Comparison of ENCODE assay signal across 8 cellular contexts in genomic region chr5:156942064-156942463, GRCh38. TPM values are rescaled to one million over a fixed set of nuclear protein-coding genes. Genes with fewer than 3 reads are reported as not detected.
DNase-seq lines count a peak whose midpoint lies in the region; ATAC-seq and TF ChIP-seq lines count a peak whose summit lies in the region.

No MANE protein-coding gene starts in this region.

- H3K9ac ChIP-seq in SK-N-SH, result no peak overlapping the region

- no peaks in the 10 kb centered on the region for H4K20me1 ChIP-seq in SK-N-SH (ENCODE audit: insufficient read depth)

- no peaks in the 10 kb centered on the region for H3K27me3 Mint-ChIP-seq in activated CD8-positive, alpha-beta T cell treated with anti-CD3 and anti-CD28 coated beads, Interleukin-2, amount 10 ng/mL, durations not matched to agents 7 days and 5 days (ENCODE audit: low read depth)

- peaks cover 51% of the 10 kb centered on the region for H3K36me3 Mint-ChIP-seq in activated CD8-positive, alpha-beta T cell treated with anti-CD3 and anti-CD28 coated beads, Interleukin-2, amount 10 ng/mL, durations not matched to agents 7 days and 5 days (ENCODE audit: low read depth)

- H3K9me3 Mint-ChIP-seq in activated CD8-positive, alpha-beta T cell treated with anti-CD3 and anti-CD28 coated beads, Interleukin-2, amount 10 ng/mL, durations not matched to agents 7 days and 5 days (ENCODE audit: insufficient read depth), result peaks cover 15% of the 10 kb centered on the region

- H3K9me3 ChIP-seq in left lung (no peaks in the 10 kb centered on the region), SK-N-SH (no peaks in the 10 kb centered on the region)

- POLR2A ChIA-PET in activated CD8-positive, alpha-beta T cell treated with anti-CD3 and anti-CD28 coated beads, Interleukin-2, amount 10 ng/mL, durations not matched to agents 7 days and 5 days (lab: Charles Lee), result interaction anchor here (1.0 to 2.1 kb wide), 4 partner anchors 14 to 200 kb away, joined by 3 to 9 read pairs (median 4); partner anchors contain the start of genes HAVCR2 and MED7
- POLR2A ChIA-PET in SK-N-SH (lab: Yijun Ruan, JAX), result no interaction called here

- H3K4me2 ChIP-seq in SK-N-SH, result no peak overlapping the region

- H3K27ac Mint-ChIP-seq in activated CD8-positive, alpha-beta T cell treated with anti-CD3 and anti-CD28 coated beads, Interleukin-2, amount 10 ng/mL, durations not matched to agents 7 days and 5 days, result peak overlapping the region; percentile 94

- H2AFZ ChIP-seq in SK-N-SH (ENCODE audit: low read depth), result no peak overlapping the region

- TF ChIP-seq CTCF in GM10266 (IDR thresholded peaks at IDR 0.05; ENCODE audit: control insufficient read depth, insufficient read depth, low read depth, missing control alignments) (no peak), left lung (IDR thresholded peaks at IDR 0.05) (no peak), SK-N-SH (IDR thresholded peaks at IDR 0.05) (no peak)

- no peak for TF ChIP-seq RAD21 in SK-N-SH (IDR thresholded peaks at IDR 0.05; ENCODE audit: low read length)

- H3K4me3 Mint-ChIP-seq in activated CD8-positive, alpha-beta T cell treated with anti-CD3 and anti-CD28 coated beads, Interleukin-2, amount 10 ng/mL, durations not matched to agents 7 days and 5 days, result peak overlapping the region; percentile 20

- peaks cover 57% of the 10 kb centered on the region for H3K4me1 Mint-ChIP-seq in activated CD8-positive, alpha-beta T cell treated with anti-CD3 and anti-CD28 coated beads, Interleukin-2, amount 10 ng/mL, durations not matched to agents 7 days and 5 days (ENCODE audit: low read depth)

- H3K9me2 ChIP-seq in SK-N-SH, result no peaks in the 10 kb centered on the region

- H3K27ac ChIP-seq in left lung (no peak overlapping the region), SK-N-SH (ENCODE audit: low read depth in 2 of 2, low read length in 1 of 2) (no peak overlapping the region)

- H3K27me3 ChIP-seq in left lung (no peaks in the 10 kb centered on the region), SK-N-SH (ENCODE audit: insufficient read depth) (no peaks in the 10 kb centered on the region)

- H3K79me2 ChIP-seq in SK-N-SH (ENCODE audit: insufficient read depth), result no peaks in the 10 kb centered on the region

- DNase-seq in GM10266 (ENCODE audit: extremely low spot score) (peak; percentile 58), globus pallidus (ENCODE audit: low spot score) (no peak), left lung (no peak), NCI-H526 (lab: John Stamatoyannopoulos, UW) (no peak), SK-N-SH (no peak)
- no peak for DNase-seq in activated CD8-positive, alpha-beta T cell treated with anti-CD3 and anti-CD28 coated beads, Interleukin-2, amount 10 ng/mL, durations not matched to agents 7 days and 5 days

- CTCF ChIA-PET in activated CD8-positive, alpha-beta T cell treated with anti-CD3 and anti-CD28 coated beads, Interleukin-2, amount 10 ng/mL, durations not matched to agents 7 days and 5 days (lab: Charles Lee), result interaction anchor here (0.8 to 2.4 kb wide), 11 partner anchors 8 to 234 kb away, joined by 3 to 11 read pairs (median 5); no protein-coding TSS in a partner anchor
- CTCF ChIA-PET in SK-N-SH (lab: Yijun Ruan, JAX), result no interaction called here

- 6% methylated on average over 2 of the region's 2 CpGs for WGBS in SK-N-SH (ENCODE audit: low lambda C conversion rate)

- H3K4me3 ChIP-seq in left lung, result no peak overlapping the region
- no peak overlapping the region for H3K4me3 ChIP-seq in SK-N-SH (ENCODE audit: low read depth in 2 of 2, low read length in 1 of 2)

- H3K36me3 ChIP-seq in left lung (no peaks in the 10 kb centered on the region), SK-N-SH (replicated peaks in 1 of 2; ENCODE audit: control insufficient read depth in 1 of 2, insufficient read depth in 2 of 2, low read length in 1 of 2) (no peaks in the 10 kb centered on the region)

- ATAC-seq in GM19438 (IDR thresholded peaks at IDR 0.05; ENCODE audit: low read depth, unreplicated experiment) (peak; percentile 99), HG03045 (IDR thresholded peaks at IDR 0.05; ENCODE audit: unreplicated experiment) (peak; percentile 92), left lung (no peak)
- peak; percentile 76 for ATAC-seq in activated CD8-positive, alpha-beta T cell treated with anti-CD3 and anti-CD28 coated beads, Interleukin-2, amount 10 ng/mL, durations not matched to agents 7 days and 5 days

- no peaks in the 10 kb centered on the region for H3K4me1 ChIP-seq in left lung
- H3K4me1 ChIP-seq in SK-N-SH (ENCODE audit: control insufficient read depth in 1 of 2, insufficient read depth in 2 of 2, low read depth in 1 of 2, low read length in 1 of 2), result no peaks in the 10 kb centered on the region

- no peaks in the 10 kb centered on the region for H3F3A ChIP-seq in SK-N-SH (replicated peaks; ENCODE audit: insufficient read depth)

- TF ChIP-seq EP300 in SK-N-SH (IDR thresholded peaks at IDR 0.05; ENCODE audit: borderline replicate concordance in 1 of 2, low read depth in 1 of 2, low read length in 1 of 2), result no peak

- intact Hi-C loops in left lung (cut with DNase I), result no loop called here

TF ChIP-seq in SK-N-SH, 30 proteins besides CTCF, POLR2A, EP300 and RAD21:
- no peak for TF ChIP-seq FOSL2 (IDR thresholded peaks at IDR 0.05; ENCODE audit: borderline replicate concordance, low read depth)
- TF ChIP-seq USF2 (IDR thresholded peaks at IDR 0.05; ENCODE audit: borderline replicate concordance, low read depth, low read length), result no peak
TF ChIP-seq in SK-N-SH: peak in this region for 0.

RNA-seq across cellular contexts. Expression of gene TIMD4, which starts 21.0 kb away (rescaled TPM):
- total RNA-seq in activated CD8-positive, alpha-beta T cell treated with anti-CD3 and anti-CD28 coated beads, Interleukin-2, amount 10 ng/mL, durations not matched to agents 7 days and 5 days, result 1 to 10 TPM; 2.7 to 4.0 TPM
- total RNA-seq in left lung, result under 1 TPM in 1 of 2 donors, not detected in 1; 0.32 TPM
- not detected in 2 replicates for polyA plus RNA-seq in SK-N-SH (2012; rRNA removed)
- not detected in 2 replicates for polyA plus RNA-seq in SK-N-SH (2012; cell fraction: cytosol; rRNA removed)
- polyA plus RNA-seq in SK-N-SH (2012; cell fraction: nucleus; rRNA removed), result not detected in 2 replicates
